ENCODE assay signal across 1 cellular context in genomic region chr16:49183911-49184310, GRCh38.
TF ChIP-seq lines count a peak whose summit lies in the region.

No MANE protein-coding gene starts in this region.

TF ChIP-seq in SK-N-SH treated with all-trans-retinoic acid at 6 μM for 48 hours, 23 proteins besides CTCF, POLR2A, EP300 and RAD21 (continued from another document):
- no peak for TF ChIP-seq CSRNP3 (CRISPR knock-in tag; IDR thresholded peaks at IDR 0.05)
